In genomic region chr4:44150091-44150576, GRCh38 we compare ENCODE assay signal across 24 cellular contexts.
A peak's percentile ranks its signal among the peaks of the same experiment; 100 is the strongest.
DNase-seq lines count a peak whose midpoint lies in the region; ATAC-seq, FAIRE-seq and TF ChIP-seq lines count a peak whose summit lies in the region.
"Had no signal": no experiment of that assay in that cellular context is flagged by ENCODE, and none has a peak within 500 bp of the region (broad histone marks: within the 10 kb centered on the region; RNA-seq: fewer than 3 reads in every experiment).

No MANE protein-coding gene starts in this region.

- CTCF ChIA-PET in HepG2 (lab: Yijun Ruan, JAX; ENCODE audit: low intra/inter-chr PET ratio, low total read pairs), result no interaction called here

- H3K27ac ChIP-seq in HepG2 (ENCODE audit: extremely low read length, insufficient read depth, low read length), result no peak overlapping the region
- no peak overlapping the region for H3K27ac ChIP-seq in right lobe of liver
- H3K27ac ChIP-seq: BLaER1, coronary artery, PC-9, psoas muscle, thyroid gland had no signal

- TF ChIP-seq POLR2A in HepG2 (IDR thresholded peaks at IDR 0.05; ENCODE audit: insufficient read depth in 1 of 2, low read depth in 2 of 2, low read length in 2 of 2) (no peak), right lobe of liver (IDR thresholded peaks at IDR 0.05) (no peak), H54 (IDR thresholded peaks at IDR 0.05; ENCODE audit: low read depth, low read length) (no peak)

- H3K4me1 ChIP-seq in HepG2 (ENCODE audit: insufficient read depth, low read length) (no peaks in the 10 kb centered on the region), right lobe of liver (no peaks in the 10 kb centered on the region)
- H3K4me1 ChIP-seq: BLaER1, psoas muscle had no signal

- POLR2A ChIA-PET in HepG2 (lab: Yijun Ruan, JAX), result no interaction called here

- DNase-seq in HepG2 (ENCODE audit: low spot score), result peak; percentile 1
- DNase-seq in right lobe of liver, result no peak
- no peak for DNase-seq in endothelial cell (ENCODE audit: low spot score)
- peak; percentile 71 to 80 for DNase-seq in lung microvascular endothelial cell (ENCODE audit: low read depth in 2 of 2)
- DNase-seq in T1000 (lab: John Stamatoyannopoulos, UW), result no peak
- no peak for DNase-seq in H54 (ENCODE audit: insufficient read length, low spot score)
- DNase-seq in T-helper 2 cell treated with Interferon-gamma antibody and Interleukin-4, amounts not matched to agents 5 μg/mL and 100 μg/mL, for 36 hours (ENCODE audit: low spot score), result no peak
- DNase-seq in activated naive CD4-positive, alpha-beta T cell treated with Interleukin-2 at 50 U/mL for 16 hours, result no peak
- DNase-seq: activated CD4-positive, alpha-beta T cell treated with anti-CD3 and anti-CD28 coated beads for 36 hours; activated effector memory CD4-positive, alpha-beta T cell treated with anti-CD3 and anti-CD28 coated beads, Interleukin-2, amount 50 U/mL, for 16 hours; DMS 273 treated with DMSO at 0.1 percent for 48 hours; head of caudate nucleus; immature natural killer cell; Kasumi-1; NCI-H1417 treated with DMSO at 0.1 percent for 48 hours; NCI-H748 treated with DMSO at 0.1 percent for 48 hours; nephron progenitor cell; PC-9; psoas muscle; thyroid gland had no signal

- no peaks in the 10 kb centered on the region for H3K9me3 Mint-ChIP-seq in endothelial cell (ENCODE audit: unreplicated experiment)
- H3K9me3 Mint-ChIP-seq in T-helper 2 cell treated with Interferon-gamma antibody and Interleukin-4, amounts not matched to agents 5 μg/mL and 100 μg/mL, for 36 hours, result peaks cover 24% of the 10 kb centered on the region
- H3K9me3 Mint-ChIP-seq: nephron progenitor cell had no signal

- intact Hi-C loops in HepG2 (cut with micrococcal nuclease; ENCODE audit: unreplicated experiment), result no loop called here
- intact Hi-C loops in right lobe of liver (cut with DNase I), result no loop called here

- no TSS peak for BruUV-seq in HepG2 (replicated peaks; lab: Mats Ljungman, UMichigan)

- TF ChIP-seq RAD21 in HepG2 (CRISPR knock-in tag; IDR thresholded peaks at IDR 0.05), result no peak

- in situ Hi-C loops in HepG2 (cut with HindIII; ENCODE audit: extremely low pct_ligation_motif_present, low pct_unique_long_range_greater_than_20kb), result no loop called here

- H2AFZ ChIP-seq in HepG2 (ENCODE audit: low read length), result no peak overlapping the region
- H2AFZ ChIP-seq: PC-9 had no signal

- no peak for TF ChIP-seq CTCF in HepG2 (CRISPR knock-in tag; IDR thresholded peaks at IDR 0.05)
- no peak for TF ChIP-seq CTCF in right lobe of liver (IDR thresholded peaks at IDR 0.05)
- no peak for TF ChIP-seq CTCF in endothelial cell (IDR thresholded peaks at IDR 0.05; ENCODE audit: unreplicated experiment)

- H3K27me3 ChIP-seq in HepG2 (ENCODE audit: control insufficient read depth in 1 of 2, insufficient read depth in 2 of 2, low read length in 2 of 2) (no peaks in the 10 kb centered on the region), right lobe of liver (no peaks in the 10 kb centered on the region)
- H3K27me3 ChIP-seq: BLaER1, thyroid gland had no signal

- TF ChIP-seq EP300 in HepG2 (IDR thresholded peaks at IDR 0.05; ENCODE audit: low read depth in 2 of 2, low read length in 2 of 2) (no peak), HepG2 (CRISPR knock-in tag; IDR thresholded peaks at IDR 0.05; ENCODE audit: borderline replicate concordance) (no peak)

- no peak overlapping the region for H3K4me3 ChIP-seq in HepG2 (replicated peaks in 1 of 3; ENCODE audit: insufficient read depth in 1 of 3, low read depth in 2 of 3, low read length in 3 of 3)
- no peak overlapping the region for H3K4me3 ChIP-seq in right lobe of liver
- H3K4me3 ChIP-seq: BLaER1, coronary artery, PC-9, psoas muscle, thyroid gland had no signal

- H4K20me1 ChIP-seq in HepG2 (ENCODE audit: insufficient read depth, low read length), result no peaks in the 10 kb centered on the region
- H4K20me1 ChIP-seq: BLaER1 had no signal

- H3K4me2 ChIP-seq in HepG2 (ENCODE audit: low read depth, low read length), result no peak overlapping the region
- H3K4me2 ChIP-seq: BLaER1, PC-9 had no signal

- FAIRE-seq in HepG2 (lab: Jason Lieb, UNC) (no peak), H54 (lab: Jason Lieb, UNC) (no peak)
- FAIRE-seq: A204.1 had no signal

- H3K4me3 Mint-ChIP-seq in endothelial cell (ENCODE audit: unreplicated experiment), result no peak overlapping the region
- no peak overlapping the region for H3K4me3 Mint-ChIP-seq in T-helper 2 cell treated with Interferon-gamma antibody and Interleukin-4, amounts not matched to agents 5 μg/mL and 100 μg/mL, for 36 hours
- H3K4me3 Mint-ChIP-seq: activated CD4-positive, alpha-beta T cell treated with anti-CD3 and anti-CD28 coated beads for 36 hours; immature natural killer cell; nephron progenitor cell had no signal

- no peaks in the 10 kb centered on the region for H3K27me3 Mint-ChIP-seq in endothelial cell (ENCODE audit: unreplicated experiment)
- no peaks in the 10 kb centered on the region for H3K27me3 Mint-ChIP-seq in T-helper 2 cell treated with Interferon-gamma antibody and Interleukin-4, amounts not matched to agents 5 μg/mL and 100 μg/mL, for 36 hours (ENCODE audit: low read depth)

- ATAC-seq in HepG2 (no peak), right lobe of liver (no peak)
- ATAC-seq: activated CD4-positive, alpha-beta T cell treated with anti-CD3 and anti-CD28 coated beads for 36 hours; psoas muscle; SK-N-SH treated with all-trans-retinoic acid at 6 μM for 48 hours had no signal

- H3K9ac ChIP-seq in HepG2 (ENCODE audit: insufficient read depth, low read depth, low read length), result no peak overlapping the region
- H3K9ac ChIP-seq: BLaER1 had no signal

- no peaks in the 10 kb centered on the region for H3K36me3 ChIP-seq in HepG2 (replicated peaks in 1 of 2; ENCODE audit: control insufficient read depth in 1 of 2, insufficient read depth in 2 of 2, low read length in 2 of 2)
- no peaks in the 10 kb centered on the region for H3K36me3 ChIP-seq in right lobe of liver
- H3K36me3 ChIP-seq: BLaER1, thyroid gland had no signal

- peak overlapping the region; percentile 20 for H3K27ac Mint-ChIP-seq in endothelial cell (ENCODE audit: unreplicated experiment)
- no peak overlapping the region for H3K27ac Mint-ChIP-seq in T-helper 2 cell treated with Interferon-gamma antibody and Interleukin-4, amounts not matched to agents 5 μg/mL and 100 μg/mL, for 36 hours
- H3K27ac Mint-ChIP-seq: activated CD4-positive, alpha-beta T cell treated with anti-CD3 and anti-CD28 coated beads for 36 hours; immature natural killer cell; nephron progenitor cell had no signal

- H3K9me3 ChIP-seq in HepG2 (ENCODE audit: low read length), result peaks cover 33% of the 10 kb centered on the region
- no peaks in the 10 kb centered on the region for H3K9me3 ChIP-seq in right lobe of liver
- H3K9me3 ChIP-seq: BLaER1, thyroid gland had no signal

- H3K79me2 ChIP-seq in HepG2 (ENCODE audit: insufficient read depth, low read length), result no peaks in the 10 kb centered on the region

- H3K36me3 Mint-ChIP-seq in endothelial cell (ENCODE audit: low read depth, unreplicated experiment), result peaks cover 5% of the 10 kb centered on the region
- no peaks in the 10 kb centered on the region for H3K36me3 Mint-ChIP-seq in T-helper 2 cell treated with Interferon-gamma antibody and Interleukin-4, amounts not matched to agents 5 μg/mL and 100 μg/mL, for 36 hours (ENCODE audit: low read depth)

- peaks cover 16% of the 10 kb centered on the region for H3K4me1 Mint-ChIP-seq in endothelial cell (ENCODE audit: unreplicated experiment)
- no peaks in the 10 kb centered on the region for H3K4me1 Mint-ChIP-seq in T-helper 2 cell treated with Interferon-gamma antibody and Interleukin-4, amounts not matched to agents 5 μg/mL and 100 μg/mL, for 36 hours (ENCODE audit: low read depth)
- H3K4me1 Mint-ChIP-seq: activated CD4-positive, alpha-beta T cell treated with anti-CD3 and anti-CD28 coated beads for 36 hours; immature natural killer cell; nephron progenitor cell had no signal

- WGBS in HepG2 (ENCODE audit: low lambda C conversion rate), result 4% methylated on average over 3 of the region's 3 CpGs
- WGBS in right lobe of liver (ENCODE audit: insufficient coverage, low coverage, low lambda C conversion rate, missing lambda C conversion rate), result 39% methylated on average over 3 of the region's 3 CpGs

TF ChIP-seq in HepG2, 621 proteins besides CTCF, POLR2A, EP300 and RAD21:
- TF ChIP-seq ZNF24 (IDR thresholded peaks at IDR 0.05), result no peak
- TF ChIP-seq ZBTB38 (CRISPR knock-in tag; IDR thresholded peaks at IDR 0.05), result no peak
- TF ChIP-seq NCOA2 (CRISPR knock-in tag; IDR thresholded peaks at IDR 0.05), result no peak
- TF ChIP-seq CREM (IDR thresholded peaks at IDR 0.05), result no peak
- no peak for TF ChIP-seq CREM (CRISPR knock-in tag; IDR thresholded peaks at IDR 0.05)
- no peak for TF ChIP-seq STAT5B (CRISPR knock-in tag; IDR thresholded peaks at IDR 0.05)
- no peak for TF ChIP-seq NR2F6 (IDR thresholded peaks at IDR 0.05)
- TF ChIP-seq NR2F6 (CRISPR knock-in tag; IDR thresholded peaks at IDR 0.05), result no peak
- TF ChIP-seq ZNF83 (CRISPR knock-in tag; IDR thresholded peaks at IDR 0.05; ENCODE audit: borderline replicate concordance), result no peak
- TF ChIP-seq MLLT10 (CRISPR knock-in tag; IDR thresholded peaks at IDR 0.05), result no peak

Comparison
In these comparisons a context has a peak if more than half of its experiments do, and no peak if none do; other contexts are left out.
1. DNase-seq: peak in HepG2 (single experiment) and lung microvascular endothelial cell (2 of 2); none in right lobe of liver (0 of 3), endothelial cell (single experiment), T1000 (single experiment), H54 (single experiment), T-helper 2 cell treated with Interferon-gamma antibody and Interleukin-4, amounts not matched to agents 5 μg/mL and 100 μg/mL, for 36 hours (single experiment) and activated naive CD4-positive, alpha-beta T cell treated with Interleukin-2 at 50 U/mL for 16 hours (single experiment).